9 cellular contexts compared by ENCODE assay signal in the genomic region with DNA sequence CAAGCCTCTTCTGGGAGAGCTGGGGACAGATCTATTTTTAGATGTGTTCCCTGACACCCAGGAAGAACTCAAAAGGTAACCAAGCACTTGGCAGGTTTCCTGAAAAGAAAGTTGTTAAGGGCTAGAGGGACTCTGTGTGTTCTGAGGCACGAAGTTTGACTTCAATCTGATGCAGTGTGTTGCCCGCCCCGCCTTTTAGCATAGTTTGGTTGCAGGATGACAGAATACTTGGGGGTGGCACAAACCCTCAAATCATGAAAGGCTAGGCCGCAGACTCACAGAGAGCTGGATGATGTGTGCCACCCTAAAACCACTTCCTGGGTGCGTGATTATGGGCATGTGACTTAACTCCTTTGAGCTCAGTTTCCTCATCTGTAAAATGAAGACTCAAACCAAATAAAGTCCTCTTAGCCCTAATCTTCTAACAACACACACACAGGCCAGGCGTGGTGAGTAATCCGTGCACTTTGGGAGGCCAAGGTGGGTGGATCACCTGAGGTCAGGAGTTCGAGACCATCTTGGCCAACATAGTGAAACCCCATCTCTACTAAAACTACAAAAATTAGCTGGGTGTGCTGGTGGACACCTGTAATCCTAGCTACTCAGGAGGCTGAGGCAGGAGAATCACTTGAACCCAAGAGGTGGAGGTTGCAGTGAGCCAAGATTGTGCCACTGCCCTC. TPM values are rescaled to one million over a fixed set of nuclear protein-coding genes. Genes with fewer than 3 reads are reported as not detected.
A peak's percentile ranks its signal among the peaks of the same experiment; 100 is the strongest.
DNase-seq lines count a peak whose midpoint lies in the region; ATAC-seq and TF ChIP-seq lines count a peak whose summit lies in the region.
"Had no signal": no experiment of that assay in that cellular context is flagged by ENCODE, and none has a peak within 500 bp of the region (broad histone marks: within the 10 kb centered on the region; RNA-seq: fewer than 3 reads in every experiment).

No MANE protein-coding gene starts in this region.

- H4K20me1 ChIP-seq in MM.1S (ENCODE audit: insufficient read depth, low read length): no peaks in the 10 kb centered on the region

- no peak for TF ChIP-seq POLR2A in gastrocnemius medialis (IDR thresholded peaks at IDR 0.05)
- no peak for TF ChIP-seq POLR2A in transverse colon (IDR thresholded peaks at IDR 0.05)

- H3K4me1 ChIP-seq in gastrocnemius medialis: peaks cover 18 to 19% of the 10 kb centered on the region in 2 donors
- no peaks in the 10 kb centered on the region for H3K4me1 ChIP-seq in transverse colon
- H3K4me1 ChIP-seq in MM.1S (ENCODE audit: low read length): no peaks in the 10 kb centered on the region

- peak; percentile 93 to 95 for ATAC-seq in activated naive CD4-positive, alpha-beta T cell treated with anti-CD3 and anti-CD28 coated beads, Interleukin-2, amount 50 U/mL, for 72 hours
- ATAC-seq in gastrocnemius medialis: peak; percentile 93 to 99
- ATAC-seq in omental fat pad (ENCODE audit: low FRiP score): no peak
- ATAC-seq: WTC11 had no signal

- in situ Hi-C loops in gastrocnemius medialis (cut with MboI; ENCODE audit: low sequenced_read_pairs in 4 of 4) (no loop called here), transverse colon (cut with MboI; ENCODE audit: low pct_ligation_motif_present in 1 of 4, low pct_unique_long_range_greater_than_20kb in 1 of 4, low sequenced_read_pairs in 3 of 4) (no loop called here)

- intact Hi-C loops in gastrocnemius medialis (cut with DNase I; ENCODE audit: low total_unique reads): no loop called here
- intact Hi-C loops in transverse colon (cut with DNase I; ENCODE audit: low total_unique reads): no loop called here

- 75 to 83% methylated on average over 3 to 8 of the region's 8 CpGs for WGBS in transverse colon (ENCODE audit: low coverage in 1 of 2), 2 donors

- H3K4me3 ChIP-seq in gastrocnemius medialis (no peak overlapping the region), transverse colon (no peak overlapping the region), MM.1S (ENCODE audit: low read length) (no peak overlapping the region)

- peaks cover 0 to 6% of the 10 kb centered on the region in 2 donors for H3K36me3 Mint-ChIP-seq in activated naive CD4-positive, alpha-beta T cell treated with anti-CD3 and anti-CD28 coated beads, Interleukin-2, amount 50 U/mL, for 72 hours
- H3K36me3 Mint-ChIP-seq: WTC11 had no signal

- H3F3A ChIP-seq in MM.1S (ENCODE audit: insufficient read depth, low read length): no peaks in the 10 kb centered on the region

- H3K27me3 ChIP-seq in gastrocnemius medialis (no peaks in the 10 kb centered on the region), transverse colon (no peaks in the 10 kb centered on the region), MM.1S (replicated peaks; ENCODE audit: insufficient read depth, low read length) (no peaks in the 10 kb centered on the region)

- TF ChIP-seq CTCF in gastrocnemius medialis (IDR thresholded peaks at IDR 0.05 in 4 of 5, conservative IDR thresholded peaks at IDR 0.05 in 1 of 5) (no peak), transverse colon (IDR thresholded peaks at IDR 0.05) (no peak), MM.1S (IDR thresholded peaks at IDR 0.05; ENCODE audit: low read length) (no peak), omental fat pad (IDR thresholded peaks at IDR 0.05) (no peak)

- H3K36me3 ChIP-seq in gastrocnemius medialis (no peaks in the 10 kb centered on the region), transverse colon (no peaks in the 10 kb centered on the region), MM.1S (replicated peaks; ENCODE audit: insufficient read depth, low read length) (no peaks in the 10 kb centered on the region)

- no peak overlapping the region for H2AFZ ChIP-seq in MM.1S (ENCODE audit: low read length)

- H3K9me3 ChIP-seq in gastrocnemius medialis: no peaks in the 10 kb centered on the region
- no peaks in the 10 kb centered on the region for H3K9me3 ChIP-seq in transverse colon
- no peaks in the 10 kb centered on the region for H3K9me3 ChIP-seq in MM.1S (replicated peaks; ENCODE audit: insufficient read depth, low read length)

- peak overlapping the region; percentile 90 to 99 for H3K27ac Mint-ChIP-seq in activated naive CD4-positive, alpha-beta T cell treated with anti-CD3 and anti-CD28 coated beads, Interleukin-2, amount 50 U/mL, for 72 hours
- H3K27ac Mint-ChIP-seq: WTC11 had no signal

- H3K9me3 Mint-ChIP-seq in activated naive CD4-positive, alpha-beta T cell treated with anti-CD3 and anti-CD28 coated beads, Interleukin-2, amount 50 U/mL, for 72 hours: peaks cover 0 to 3% of the 10 kb centered on the region in 2 donors

- H3K79me2 ChIP-seq in MM.1S (ENCODE audit: low read length): no peaks in the 10 kb centered on the region

- no peak for TF ChIP-seq EP300 in transverse colon (IDR thresholded peaks at IDR 0.05; ENCODE audit: low read depth)

- H3K27ac ChIP-seq in gastrocnemius medialis (peak overlapping the region; percentile 59 to 78 (median 68)), transverse colon (no peak overlapping the region), MM.1S (ENCODE audit: low read length) (no peak overlapping the region)

- no peak overlapping the region for H3K9ac ChIP-seq in MM.1S (ENCODE audit: low read length)

- peak; percentile 73 for DNase-seq in activated CD4-positive, CD25-positive, alpha-beta regulatory T cell treated with anti-CD3 and anti-CD28 coated beads, Interleukin-2, amount 50 U/mL, for 16 hours (ENCODE audit: low read depth, low spot score)
- peak; percentile 74 to 92 for DNase-seq in activated naive CD4-positive, alpha-beta T cell treated with anti-CD3 and anti-CD28 coated beads, Interleukin-2, amount 50 U/mL, for 72 hours (ENCODE audit: low spot score in 2 of 2)
- DNase-seq in gastrocnemius medialis (peak; percentile 15 to 27), transverse colon (peak; percentile 14), COLO829 (ENCODE audit: low spot score) (no peak), MM.1S (no peak), omental fat pad (ENCODE audit: low spot score) (no peak)
- DNase-seq: KBM-7 had no signal

- H3K9me2 ChIP-seq in MM.1S (replicated peaks; ENCODE audit: insufficient read depth, low read length): no peaks in the 10 kb centered on the region

- H3K4me2 ChIP-seq in MM.1S (ENCODE audit: low read depth, low read length): no peak overlapping the region

RNA-seq across cellular contexts. Expression of a gene that starts 12.8 kb away (rescaled TPM):
- 10 to 100 TPM; 70.5 to 92.3 TPM for total RNA-seq in activated naive CD4-positive, alpha-beta T cell treated with anti-CD3 and anti-CD28 coated beads, Interleukin-2, amount 50 U/mL, for 72 hours
- total RNA-seq in gastrocnemius medialis (10 to 100 TPM; 37.1 to 63.5 (median 42.5) TPM), transverse colon (10 to 100 TPM; 19.1 to 92.2 (median 65.6) TPM), omental fat pad (10 to 100 TPM; 60.4 to 73.6 (median 64.6) TPM)

Comparison
In these comparisons a context has a peak if more than half of its experiments do, and no peak if none do; other contexts are left out.
1. DNase-seq: peak in activated CD4-positive, CD25-positive, alpha-beta regulatory T cell treated with anti-CD3 and anti-CD28 coated beads, Interleukin-2, amount 50 U/mL, for 16 hours (single experiment), activated naive CD4-positive, alpha-beta T cell treated with anti-CD3 and anti-CD28 coated beads, Interleukin-2, amount 50 U/mL, for 72 hours (2 of 2), gastrocnemius medialis (2 of 2) and transverse colon (single experiment); none in COLO829 (single experiment), MM.1S (single experiment) and omental fat pad (single experiment).
2. H3K27ac ChIP-seq: peak in gastrocnemius medialis (4 of 4); none in transverse colon (0 of 4) and MM.1S (single experiment).